8 cellular contexts compared by ENCODE assay signal in genomic region chr3:37055077-37055476, GRCh38.
DNase-seq lines count a peak whose midpoint lies in the region; ATAC-seq and TF ChIP-seq lines count a peak whose summit lies in the region.
"Not testable (repeated sequence)": the region's sequence is repeated elsewhere in the genome, so short reads cannot be mapped to it uniquely, and the experiment has no call there.

No MANE protein-coding gene starts in this region.

- H3K4me3 ChIP-seq in SK-N-SH (ENCODE audit: low read depth in 2 of 2, low read length in 1 of 2); heart left ventricle; osteoblast (ENCODE audit: insufficient read depth, low read length); upper lobe of right lung: not testable (repeated sequence)

- not testable (repeated sequence) for H3K4me3 Mint-ChIP-seq in activated naive CD4-positive, alpha-beta T cell treated with anti-CD3 and anti-CD28 coated beads, Interleukin-2, amount 50 U/mL, for 24 hours; stimulated activated memory B cell treated with anti-CD40 and anti-IgM and Interleukin-4, amounts not matched to agents 10 μg/mL and 1 μg/mL and 100 μg/mL, for 72 hours

- H3K27ac Mint-ChIP-seq in activated naive CD4-positive, alpha-beta T cell treated with anti-CD3 and anti-CD28 coated beads, Interleukin-2, amount 50 U/mL, for 24 hours: peak overlapping the region; percentile 98
- H3K27ac Mint-ChIP-seq in stimulated activated memory B cell treated with anti-CD40 and anti-IgM and Interleukin-4, amounts not matched to agents 10 μg/mL and 1 μg/mL and 100 μg/mL, for 72 hours: peak overlapping the region; percentile 66

- not testable (repeated sequence) for H3K27me3 Mint-ChIP-seq in activated naive CD4-positive, alpha-beta T cell treated with anti-CD3 and anti-CD28 coated beads, Interleukin-2, amount 50 U/mL, for 24 hours; stimulated activated memory B cell treated with anti-CD40 and anti-IgM and Interleukin-4, amounts not matched to agents 10 μg/mL and 1 μg/mL and 100 μg/mL, for 72 hours

- not testable (repeated sequence) for H3K9me2 ChIP-seq in SK-N-SH

- CTCF ChIA-PET in SK-N-SH (lab: Yijun Ruan, JAX): not testable (repeated sequence)

- not testable (repeated sequence) for TF ChIP-seq RAD21 in SK-N-SH (IDR thresholded peaks at IDR 0.05; ENCODE audit: low read length)

- not testable (repeated sequence) for H2AFZ ChIP-seq in SK-N-SH (ENCODE audit: low read depth); osteoblast (ENCODE audit: low read length)

- not testable (repeated sequence) for H3K9me3 Mint-ChIP-seq in activated naive CD4-positive, alpha-beta T cell treated with anti-CD3 and anti-CD28 coated beads, Interleukin-2, amount 50 U/mL, for 24 hours; stimulated activated memory B cell treated with anti-CD40 and anti-IgM and Interleukin-4, amounts not matched to agents 10 μg/mL and 1 μg/mL and 100 μg/mL, for 72 hours

- peak; percentile 17 for DNase-seq in EH (ENCODE audit: low read depth)
- DNase-seq in SK-N-SH; heart left ventricle; osteoblast (ENCODE audit: insufficient read length, low spot score, missing footprints); upper lobe of right lung: not testable (repeated sequence)

- peaks cover 15% of the 10 kb centered on the region for H3K36me3 Mint-ChIP-seq in activated naive CD4-positive, alpha-beta T cell treated with anti-CD3 and anti-CD28 coated beads, Interleukin-2, amount 50 U/mL, for 24 hours
- H3K36me3 Mint-ChIP-seq in stimulated activated memory B cell treated with anti-CD40 and anti-IgM and Interleukin-4, amounts not matched to agents 10 μg/mL and 1 μg/mL and 100 μg/mL, for 72 hours: peaks cover 55% of the 10 kb centered on the region

- H3K4me1 ChIP-seq in SK-N-SH (ENCODE audit: control insufficient read depth in 1 of 2, insufficient read depth in 2 of 2, low read depth in 1 of 2, low read length in 1 of 2) (peaks cover 6 to 25% of the 10 kb centered on the region in 2 experiments), heart left ventricle (peaks cover 6 to 63% (median 39%) of the 10 kb centered on the region in 12 donors), osteoblast (ENCODE audit: insufficient read depth, low read length) (peaks cover 26% of the 10 kb centered on the region), upper lobe of right lung (peaks cover 12% of the 10 kb centered on the region)

- not testable (repeated sequence) for TF ChIP-seq CTCF in SK-N-SH (IDR thresholded peaks at IDR 0.05); heart left ventricle (IDR thresholded peaks at IDR 0.05); osteoblast (IDR thresholded peaks at IDR 0.05; ENCODE audit: extremely low read depth, low read depth, low read length); upper lobe of right lung (IDR thresholded peaks at IDR 0.05)

- H3K27me3 ChIP-seq in SK-N-SH (ENCODE audit: insufficient read depth); heart left ventricle; osteoblast (ENCODE audit: insufficient read depth, low read length); upper lobe of right lung: not testable (repeated sequence)

- ATAC-seq in heart left ventricle: peak in 1 of 4 donors; percentile 7
- ATAC-seq in stimulated activated memory B cell treated with anti-CD40 and anti-IgM and Interleukin-4, amounts not matched to agents 10 μg/mL and 1 μg/mL and 100 μg/mL, for 72 hours; upper lobe of right lung: not testable (repeated sequence)

- intact Hi-C loops in heart left ventricle (cut with DNase I): loop anchor here in 2 of 10 donors (5.0 to 10.0 kb wide), 2 partner anchors 37 to 60 kb away; partner anchors contain the start of genes EPM2AIP1 (in 1 of the 2) and MLH1 (in 1 of the 2)
- intact Hi-C loops in upper lobe of right lung (cut with DNase I): not testable (repeated sequence)

- not testable (repeated sequence) for H3K9me3 ChIP-seq in SK-N-SH; heart left ventricle; osteoblast (ENCODE audit: low read depth, low read length); upper lobe of right lung

- not testable (repeated sequence) for H3K79me2 ChIP-seq in SK-N-SH (ENCODE audit: insufficient read depth); osteoblast (ENCODE audit: insufficient read depth, low read length)

- peaks cover 18% of the 10 kb centered on the region for H3K4me1 Mint-ChIP-seq in activated naive CD4-positive, alpha-beta T cell treated with anti-CD3 and anti-CD28 coated beads, Interleukin-2, amount 50 U/mL, for 24 hours
- H3K4me1 Mint-ChIP-seq in stimulated activated memory B cell treated with anti-CD40 and anti-IgM and Interleukin-4, amounts not matched to agents 10 μg/mL and 1 μg/mL and 100 μg/mL, for 72 hours: peaks cover 35% of the 10 kb centered on the region

- not testable (repeated sequence) for H3K9ac ChIP-seq in SK-N-SH

- not testable (repeated sequence) for TF ChIP-seq EP300 in SK-N-SH (IDR thresholded peaks at IDR 0.05; ENCODE audit: borderline replicate concordance in 1 of 2, low read depth in 1 of 2, low read length in 1 of 2)

- H3K27ac ChIP-seq in SK-N-SH (ENCODE audit: low read depth in 2 of 2, low read length in 1 of 2) (peak overlapping the region in 1 of 2 experiments; percentile 91; a peak in 3 of 4 replicates), cingulate gyrus (ENCODE audit: low read depth, low read length) (peak overlapping the region; percentile 11), heart left ventricle (peak overlapping the region; percentile 63 to 90 (median 84)), osteoblast (ENCODE audit: low read depth, low read length) (peak overlapping the region; percentile 94), upper lobe of right lung (peak overlapping the region; percentile 31)

- peaks cover 33% of the 10 kb centered on the region for H3F3A ChIP-seq in SK-N-SH (replicated peaks; ENCODE audit: insufficient read depth)

- not testable (repeated sequence) for H4K20me1 ChIP-seq in SK-N-SH (ENCODE audit: insufficient read depth); osteoblast (ENCODE audit: insufficient read depth, low read length)

- WGBS in SK-N-SH (ENCODE audit: low lambda C conversion rate): 93% methylated on average over 8 of the region's 8 CpGs
- WGBS in heart left ventricle, 4 donors: 89 to 98% (median 91%) methylated on average over 8 of the region's 8 CpGs

- not testable (repeated sequence) for TF ChIP-seq POLR2A in heart left ventricle (IDR thresholded peaks at IDR 0.05)

- H3K36me3 ChIP-seq in SK-N-SH (replicated peaks in 1 of 2; ENCODE audit: control insufficient read depth in 1 of 2, insufficient read depth in 2 of 2, low read length in 1 of 2) (peaks cover 60 to 75% of the 10 kb centered on the region in 2 experiments), heart left ventricle (peaks cover 3 to 87% (median 72%) of the 10 kb centered on the region in 9 donors), osteoblast (ENCODE audit: insufficient read depth, low read length) (peaks cover 66% of the 10 kb centered on the region), upper lobe of right lung (peaks cover 89% of the 10 kb centered on the region)

- H3K4me2 ChIP-seq in SK-N-SH (0 out of 2 replicates have a peak overlapping the region, but pooled peaks have one; percentile 3), osteoblast (ENCODE audit: insufficient read depth, low read length) (peak overlapping the region; percentile 20)

- POLR2A ChIA-PET in SK-N-SH (lab: Yijun Ruan, JAX): not testable (repeated sequence)
